In the genomic region with DNA sequence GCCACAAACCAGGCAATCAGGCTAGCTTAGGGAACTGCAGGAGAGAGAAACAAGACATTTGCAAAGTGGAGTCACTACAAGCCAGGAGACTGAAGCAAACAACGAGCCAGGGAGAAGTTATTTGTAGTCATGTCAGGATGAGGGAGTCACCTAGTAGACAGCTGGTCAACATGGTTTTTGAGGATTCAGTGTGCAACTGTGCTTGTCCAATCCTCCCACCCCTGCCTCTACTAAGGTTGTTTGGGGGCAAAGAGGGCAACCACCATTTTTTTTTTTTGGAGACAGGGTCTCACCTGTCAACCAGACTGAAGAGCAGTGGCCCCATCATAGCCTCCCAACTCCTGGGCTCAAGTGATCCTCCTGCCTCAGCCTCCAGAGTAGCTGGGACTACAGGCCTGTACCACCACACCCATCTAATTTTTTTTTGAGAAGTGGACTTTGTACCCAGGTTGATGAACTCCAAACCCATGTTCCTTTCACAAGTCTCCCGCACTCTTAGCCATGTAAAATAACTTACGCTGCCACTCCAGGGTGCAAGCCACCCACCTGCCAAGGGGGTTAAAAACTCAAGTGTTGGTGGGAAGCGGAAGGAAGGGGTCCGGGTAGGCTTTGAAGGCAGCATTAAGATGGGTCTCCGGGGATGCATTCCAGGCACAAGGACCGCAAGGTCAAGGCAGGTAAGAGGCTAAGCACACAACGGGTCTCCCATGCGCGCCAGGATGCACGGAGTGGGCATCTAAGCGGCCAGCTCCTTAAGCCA, we compare ENCODE assay signal across 8 cellular contexts. TPM values are rescaled to one million over a fixed set of nuclear protein-coding genes. Genes with fewer than 3 reads are reported as not detected.
A peak's percentile ranks its signal among the peaks of the same experiment; 100 is the strongest.
DNase-seq lines count a peak whose midpoint lies in the region; ATAC-seq and TF ChIP-seq lines count a peak whose summit lies in the region.

No MANE protein-coding gene starts in this region.

- peak overlapping the region; percentile 86 for H3K4me3 Mint-ChIP-seq in activated CD8-positive, alpha-beta T cell treated with anti-CD3 and anti-CD28 coated beads for 36 hours
- peak overlapping the region; percentile 85 for H3K4me3 Mint-ChIP-seq in stimulated activated effector memory CD8-positive, alpha-beta T cell treated with anti-CD3 and anti-CD28 coated beads, Interleukin-12 subunit alpha, Interleukin-12 subunit beta, amount 100 ng/mL, for 72 hours

- peak overlapping the region; percentile 97 for H3K4me3 ChIP-seq in iPS-11a (ENCODE audit: low read depth, low read length)

- ATAC-seq in HG03378 (IDR thresholded peaks at IDR 0.05; ENCODE audit: unreplicated experiment): peak; percentile 3
- no peak for ATAC-seq in activated CD8-positive, alpha-beta T cell treated with anti-CD3 and anti-CD28 coated beads for 36 hours
- no peak for ATAC-seq in stimulated activated effector memory CD8-positive, alpha-beta T cell treated with anti-CD3 and anti-CD28 coated beads, Interleukin-12 subunit alpha, Interleukin-12 subunit beta, amount 100 ng/mL, for 72 hours
- ATAC-seq in GM18511 (IDR thresholded peaks at IDR 0.05; ENCODE audit: unreplicated experiment): no peak
- ATAC-seq in HG03354 (IDR thresholded peaks at IDR 0.05; ENCODE audit: poor library complexity, severe bottlenecking, unreplicated experiment): no peak

- no peaks in the 10 kb centered on the region for H3K9me3 Mint-ChIP-seq in activated CD8-positive, alpha-beta T cell treated with anti-CD3 and anti-CD28 coated beads for 36 hours
- H3K9me3 Mint-ChIP-seq in stimulated activated effector memory CD8-positive, alpha-beta T cell treated with anti-CD3 and anti-CD28 coated beads, Interleukin-12 subunit alpha, Interleukin-12 subunit beta, amount 100 ng/mL, for 72 hours: no peaks in the 10 kb centered on the region

- no peak for DNase-seq in activated CD8-positive, alpha-beta T cell treated with anti-CD3 and anti-CD28 coated beads for 36 hours
- no peak for DNase-seq in stimulated activated effector memory CD8-positive, alpha-beta T cell treated with anti-CD3 and anti-CD28 coated beads, Interleukin-12 subunit alpha, Interleukin-12 subunit beta, amount 100 ng/mL, for 72 hours (ENCODE audit: low spot score in 2 of 2)
- no peak for DNase-seq in SKM-1 treated with dmso at 0.1 percent for 144 hours (lab: John Stamatoyannopoulos, UW; ENCODE audit: unreplicated experiment)
- no peak for DNase-seq in COLO829 (ENCODE audit: low spot score)

- H3K36me3 Mint-ChIP-seq in activated CD8-positive, alpha-beta T cell treated with anti-CD3 and anti-CD28 coated beads for 36 hours (ENCODE audit: low read depth): peaks cover 49% of the 10 kb centered on the region
- H3K36me3 Mint-ChIP-seq in stimulated activated effector memory CD8-positive, alpha-beta T cell treated with anti-CD3 and anti-CD28 coated beads, Interleukin-12 subunit alpha, Interleukin-12 subunit beta, amount 100 ng/mL, for 72 hours: peaks cover 55% of the 10 kb centered on the region

- peaks cover 42% of the 10 kb centered on the region for H3K4me1 Mint-ChIP-seq in activated CD8-positive, alpha-beta T cell treated with anti-CD3 and anti-CD28 coated beads for 36 hours (ENCODE audit: low read depth)
- H3K4me1 Mint-ChIP-seq in stimulated activated effector memory CD8-positive, alpha-beta T cell treated with anti-CD3 and anti-CD28 coated beads, Interleukin-12 subunit alpha, Interleukin-12 subunit beta, amount 100 ng/mL, for 72 hours: peaks cover 42% of the 10 kb centered on the region

- CTCF ChIA-PET in activated CD8-positive, alpha-beta T cell treated with anti-CD3 and anti-CD28 coated beads for 36 hours (lab: Charles Lee): interaction anchor here (1.1 to 4.2 kb wide), 8 partner anchors 7 to 282 kb away, joined by 3 to 25 read pairs (median 5); a partner anchor contains a TSS

- no peaks in the 10 kb centered on the region for H3K27me3 Mint-ChIP-seq in activated CD8-positive, alpha-beta T cell treated with anti-CD3 and anti-CD28 coated beads for 36 hours

- intact Hi-C loops in activated CD8-positive, alpha-beta T cell treated with anti-CD3 and anti-CD28 coated beads for 36 hours (cut with micrococcal nuclease): no loop called here

- TF ChIP-seq CTCF in activated CD8-positive, alpha-beta T cell treated with anti-CD3 and anti-CD28 coated beads for 36 hours (IDR thresholded peaks at IDR 0.05): no peak

- POLR2A ChIA-PET in activated CD8-positive, alpha-beta T cell treated with anti-CD3 and anti-CD28 coated beads for 36 hours (lab: Charles Lee): interaction anchor here (0.6 to 12.4 kb wide), 13 partner anchors 7 to 381 kb away, joined by 3 to 280 read pairs (median 4); a partner anchor contains a TSS

- peak overlapping the region; percentile 95 for H3K27ac Mint-ChIP-seq in activated CD8-positive, alpha-beta T cell treated with anti-CD3 and anti-CD28 coated beads for 36 hours
- H3K27ac Mint-ChIP-seq in stimulated activated effector memory CD8-positive, alpha-beta T cell treated with anti-CD3 and anti-CD28 coated beads, Interleukin-12 subunit alpha, Interleukin-12 subunit beta, amount 100 ng/mL, for 72 hours: peak overlapping the region; percentile 94

RNA-seq across cellular contexts. Expression of a gene that starts 1.0 kb away (rescaled TPM):
- total RNA-seq in activated CD8-positive, alpha-beta T cell treated with anti-CD3 and anti-CD28 coated beads for 36 hours: 1,000 to 10,000 TPM; 2,301 to 2,341 TPM

RNA-seq across cellular contexts. Expression of a gene that starts 1.2 kb away (rescaled TPM):
- 10 to 100 TPM; 72.7 to 73.9 TPM for total RNA-seq in activated CD8-positive, alpha-beta T cell treated with anti-CD3 and anti-CD28 coated beads for 36 hours

RNA-seq across cellular contexts. Expression of a gene that starts 7.5 kb away (rescaled TPM):
- total RNA-seq in activated CD8-positive, alpha-beta T cell treated with anti-CD3 and anti-CD28 coated beads for 36 hours: not detected
